13 cellular contexts compared by ENCODE assay signal in genomic region chr7:139745330-139746143, GRCh38. TPM values are rescaled to one million over a fixed set of nuclear protein-coding genes. Genes with fewer than 3 reads are reported as not detected.
A peak's percentile ranks its signal among the peaks of the same experiment; 100 is the strongest.
DNase-seq lines count a peak whose midpoint lies in the region; ATAC-seq, FAIRE-seq and TF ChIP-seq lines count a peak whose summit lies in the region.
"Had no signal": no experiment of that assay in that cellular context is flagged by ENCODE, and none has a peak within 500 bp of the region (broad histone marks: within the 10 kb centered on the region; RNA-seq: fewer than 3 reads in every experiment).

No MANE protein-coding gene starts in this region.

- H3K36me3 ChIP-seq in liver (ENCODE audit: control insufficient read depth in 4 of 4, insufficient read depth in 3 of 4, low read depth in 1 of 4, low read length in 3 of 4) (no peaks in the 10 kb centered on the region), thyroid gland (no peaks in the 10 kb centered on the region)

- H3K9me3 ChIP-seq in A549: no peaks in the 10 kb centered on the region
- H3K9me3 ChIP-seq in liver (ENCODE audit: control insufficient read depth in 4 of 4, low read length in 3 of 4): no peaks in the 10 kb centered on the region
- H3K9me3 ChIP-seq in thyroid gland: no peaks in the 10 kb centered on the region

- TF ChIP-seq CTCF in A549 (IDR thresholded peaks at IDR 0.05): no peak
- no peak for TF ChIP-seq CTCF in choroid plexus epithelial cell (conservative IDR thresholded peaks at IDR 0.05; ENCODE audit: low read depth, low read length)
- TF ChIP-seq CTCF in liver (IDR thresholded peaks at IDR 0.05; ENCODE audit: low read depth, low read length, missing input control): no peak
- no peak for TF ChIP-seq CTCF in thyroid gland (IDR thresholded peaks at IDR 0.05)

- intact Hi-C loops in thyroid gland (cut with DNase I): no loop called here

- WGBS in A549 (ENCODE audit: missing lambda C conversion rate): 54% methylated on average over 11 of the region's 11 CpGs
- 36% methylated on average over 11 of the region's 11 CpGs for WGBS in liver
- WGBS in thyroid gland, 2 donors: 51 to 58% methylated on average over 11 of the region's 11 CpGs

- H3K9ac ChIP-seq in liver (ENCODE audit: low read depth in 1 of 2, low read length in 2 of 2): peak overlapping the region in 1 of 2 donors; percentile 39

- CTCF ChIA-PET in A549 (lab: Yijun Ruan, JAX): interaction anchor here (0.6 to 2.7 kb wide), 7 partner anchors 8 to 259 kb away, joined by 3 to 14 read pairs (median 3); no protein-coding TSS in a partner anchor

- TF ChIP-seq RAD21 in A549 (conservative IDR thresholded peaks at IDR 0.05 in 1 of 2, IDR thresholded peaks at IDR 0.05 in 1 of 2): no peak
- peak; percentile 43 to 49 for TF ChIP-seq RAD21 in liver (IDR thresholded peaks at IDR 0.05)

- H3K27ac ChIP-seq in A549: peak overlapping the region in 1 of 2 experiments; percentile 36; a peak in 3 of 6 replicates
- peak overlapping the region; percentile 74 to 96 for H3K27ac ChIP-seq in liver (ENCODE audit: low read depth in 1 of 2, low read length in 2 of 2)
- no peak overlapping the region for H3K27ac ChIP-seq in thyroid gland
- H3K27ac ChIP-seq: skin epidermis, VCaP had no signal

- TF ChIP-seq EP300 in A549 (IDR thresholded peaks at IDR 0.05): no peak

- H3K4me3 ChIP-seq in A549 (no peak overlapping the region), choroid plexus epithelial cell (ENCODE audit: low read depth, low read length) (no peak overlapping the region), liver (ENCODE audit: low read depth in 1 of 3, low read length in 3 of 3) (no peak overlapping the region), thyroid gland (replicated peaks in 1 of 3) (no peak overlapping the region)
- H3K4me3 ChIP-seq: skin epidermis had no signal

- DNase-seq in A549 (ENCODE audit: low read depth in 1 of 2, low spot score in 1 of 2): no peak
- DNase-seq in NCI-H146 treated with DMSO at 0.1 percent for 48 hours (lab: John Stamatoyannopoulos, UW; ENCODE audit: unreplicated experiment): peak; percentile 74
- DNase-seq in choroid plexus epithelial cell (ENCODE audit: low read depth): peak; percentile 82
- no peak for DNase-seq in thyroid gland
- DNase-seq in NCI-H187 (lab: John Stamatoyannopoulos, UW): no peak
- no peak for DNase-seq in HUDEP-2 (lab: John Stamatoyannopoulos, UW; ENCODE audit: unreplicated experiment in 76 of 76)
- DNase-seq: kidney glomerular epithelial cell; OCI-M1; stimulated activated naive B cell treated with anti-CD40 and anti-IgM and Interleukin-4, amounts not matched to agents 10 μg/mL and 1 μg/mL and 100 μg/mL, for 72 hours had no signal

- H3K27me3 ChIP-seq in liver (ENCODE audit: control insufficient read depth in 4 of 4, insufficient read depth in 4 of 4, low read length in 3 of 4) (no peaks in the 10 kb centered on the region), thyroid gland (no peaks in the 10 kb centered on the region)

- peaks cover 52% of the 10 kb centered on the region for H3K4me1 ChIP-seq in A549
- H3K4me1 ChIP-seq in liver (ENCODE audit: control insufficient read depth in 4 of 4, insufficient read depth in 4 of 4, low read length in 3 of 4): peaks cover 19 to 85% (median 66%) of the 10 kb centered on the region in 4 donors
- peaks cover 22 to 24% of the 10 kb centered on the region in 2 donors for H3K4me1 ChIP-seq in thyroid gland

- no peak for TF ChIP-seq POLR2A in A549 (IDR thresholded peaks at IDR 0.05; ENCODE audit: low read length)
- no peak for TF ChIP-seq POLR2A in thyroid gland (IDR thresholded peaks at IDR 0.05)

- POLR2A ChIA-PET in A549 (lab: Yijun Ruan, JAX): no interaction called here

- H3K4me2 ChIP-seq in A549: peak overlapping the region; percentile 20; the same call in 1 of the 3 replicates

- ATAC-seq in A549: peak in 1 of 2 experiments; percentile 32; a peak in 3 of 6 replicates
- no peak for ATAC-seq in HG02588 (IDR thresholded peaks at IDR 0.05; ENCODE audit: unreplicated experiment)
- ATAC-seq: stimulated activated naive B cell treated with anti-CD40 and anti-IgM and Interleukin-4, amounts not matched to agents 10 μg/mL and 1 μg/mL and 100 μg/mL, for 72 hours had no signal

- FAIRE-seq in A549 (lab: Jason Lieb, UNC): no peak

TF ChIP-seq in A549, 52 proteins besides CTCF, POLR2A, EP300 and RAD21:
- no peak for TF ChIP-seq KDM5A (IDR thresholded peaks at IDR 0.05)
- no peak for TF ChIP-seq BCL3 (IDR thresholded peaks at IDR 0.05)
- no peak for TF ChIP-seq KDM1A (IDR thresholded peaks at IDR 0.05; ENCODE audit: low read depth)
- no peak for TF ChIP-seq CBX8 (IDR thresholded peaks at IDR 0.05)
- no peak for TF ChIP-seq ZSCAN20 (CRISPR knock-in tag; IDR thresholded peaks at IDR 0.05)
- TF ChIP-seq USF2 (IDR thresholded peaks at IDR 0.05): no peak
- no peak for TF ChIP-seq ELK1 (IDR thresholded peaks at IDR 0.05; ENCODE audit: low read depth, low read length)
TF ChIP-seq in A549: peak in this region for 0.

TF ChIP-seq in liver, 16 proteins besides CTCF, POLR2A, EP300 and RAD21:
- TF ChIP-seq HNF4G (IDR thresholded peaks at IDR 0.05) (no peak), HNF4A (conservative IDR thresholded peaks at IDR 0.05) (peak; percentile 62 to 78), SP1 (IDR thresholded peaks at IDR 0.05) (peak; percentile 56), JUND (IDR thresholded peaks at IDR 0.05) (peak in 1 of 2 donors; percentile 69), ZBTB33 (IDR thresholded peaks at IDR 0.05) (peak; percentile 70), EGR1 (IDR thresholded peaks at IDR 0.05; ENCODE audit: low read depth in 2 of 2) (peak in 1 of 2 donors; percentile 30), REST (IDR thresholded peaks at IDR 0.05) (no peak), FOXA2 (IDR thresholded peaks at IDR 0.05) (peak; percentile 55), TAF1 (conservative IDR thresholded peaks at IDR 0.05) (no peak), FOXA1 (IDR thresholded peaks at IDR 0.05) (peak; percentile 68), MAX (IDR thresholded peaks at IDR 0.05) (peak; percentile 87), ATF3 (IDR thresholded peaks at IDR 0.05) (no peak), GABPA (IDR thresholded peaks at IDR 0.05 in 1 of 2, conservative IDR thresholded peaks at IDR 0.05 in 1 of 2) (no peak), RXRA (IDR thresholded peaks at IDR 0.05) (peak; percentile 85 to 95), YY1 (IDR thresholded peaks at IDR 0.05) (peak; percentile 46), NR2F2 (IDR thresholded peaks at IDR 0.05) (peak; percentile 66)

RNA-seq across cellular contexts. Expression of gene HIPK2, which starts 32.3 kb away (rescaled TPM):
- 12.1 and 16.3 TPM in 2 replicates for polyA plus RNA-seq in A549 (2011; rRNA removed)
- 10.1 and 13.5 TPM in 2 replicates for polyA plus RNA-seq in A549 (2012; cell fraction: cytosol; rRNA removed)
- 9.9 and 11.2 TPM in 2 replicates for polyA plus RNA-seq in A549 (2012; cell fraction: nucleus; rRNA removed)
- polyA plus RNA-seq in A549 (2017; fragmentation: RNase III; extraction: RNeasy Plus Mini Kit Qiagen cat#74134 plus additional on column Dnase treatment): 10.5 to 13.1 TPM (median 11.3 TPM) in 3 replicates
- polyA minus RNA-seq in A549 (2011; rRNA and poly(A)+ RNA removed): 32.7 and 34.1 TPM in 2 replicates
- 10 to 100 TPM; 13.1 to 48.8 TPM for total RNA-seq in liver
- 10 to 100 TPM; 15.1 to 18.1 TPM for polyA plus RNA-seq in liver
- total RNA-seq in thyroid gland: 10 to 100 TPM; 31.3 to 58.5 (median 41.0) TPM

Comparison
In these comparisons a context has a peak if more than half of its experiments do, and no peak if none do; other contexts are left out.
1. DNase-seq: peak in NCI-H146 treated with DMSO at 0.1 percent for 48 hours (single experiment) and choroid plexus epithelial cell (single experiment); none in A549 (0 of 2), thyroid gland (0 of 2), NCI-H187 (0 of 2) and HUDEP-2 (0 of 76).
2. H3K27ac ChIP-seq: peak in liver (2 of 2); none in thyroid gland (0 of 3).